ENCODE assay signal across 8 cellular contexts in the genomic region with DNA sequence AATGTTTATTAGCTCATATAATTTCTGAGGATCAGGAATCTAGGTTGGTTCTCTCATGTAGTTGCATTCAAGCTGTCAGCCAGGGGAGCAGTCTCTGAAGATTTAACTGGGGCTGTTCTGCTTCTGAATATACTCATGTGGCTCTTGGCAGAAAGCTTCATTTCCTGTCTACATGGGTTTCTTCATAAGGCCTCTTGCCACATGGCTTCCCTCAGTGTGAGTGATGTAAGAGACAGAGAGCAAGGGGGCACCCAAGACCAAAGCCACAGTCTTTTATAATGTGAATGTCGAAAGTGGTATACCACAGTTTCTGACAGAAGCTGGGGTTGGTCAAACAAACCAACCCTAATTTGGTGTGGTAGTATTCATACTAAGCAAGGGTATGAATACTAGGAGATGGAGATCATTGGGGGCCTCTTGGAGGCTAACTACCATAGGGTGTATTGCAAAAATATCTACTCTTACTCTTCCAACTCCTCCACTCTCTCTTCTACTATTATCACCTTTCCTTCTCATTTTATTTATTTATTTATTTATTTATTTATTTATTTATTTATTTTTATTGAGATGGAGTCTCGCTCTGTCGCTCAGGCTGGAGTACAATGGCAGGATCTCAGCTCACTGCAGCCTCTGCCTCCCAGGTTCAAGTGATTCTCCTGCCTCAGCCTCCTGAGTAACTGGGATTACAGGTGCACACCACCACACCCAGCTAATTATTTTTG.
DNase-seq lines count a peak whose midpoint lies in the region; ATAC-seq and TF ChIP-seq lines count a peak whose summit lies in the region.

No MANE protein-coding gene starts in this region.

- H3K4me2 ChIP-seq in PC-3 (ENCODE audit: low read length): no peak overlapping the region

- H3K9me3 ChIP-seq in heart right ventricle (peaks cover 0 to 14% (median 0%) of the 10 kb centered on the region in 11 donors), PC-3 (ENCODE audit: low read length) (0 out of 2 replicates have a peak, but pooled peaks cover 6% of the 10 kb centered on the region)

- H3K27me3 ChIP-seq in heart right ventricle (no peaks in the 10 kb centered on the region), PC-3 (ENCODE audit: low read length) (no peaks in the 10 kb centered on the region)

- H3K4me3 ChIP-seq in heart right ventricle (no peak overlapping the region), PC-3 (ENCODE audit: low read length) (no peak overlapping the region)

- H3K9me2 ChIP-seq in PC-3 (replicated peaks; ENCODE audit: low read length): no peaks in the 10 kb centered on the region

- no peak overlapping the region for H3K9ac ChIP-seq in PC-3 (ENCODE audit: low read length)

- no peaks in the 10 kb centered on the region for H4K20me1 ChIP-seq in PC-3 (ENCODE audit: low read length)

- in situ Hi-C loops in GM13977 (cut with MboI; ENCODE audit: low pct_unique_long_range_greater_than_20kb, low sequenced_read_pairs, unreplicated experiment): no loop called here

- H3K4me1 ChIP-seq in heart right ventricle (peaks cover 0 to 65% (median 0%) of the 10 kb centered on the region in 9 donors), PC-3 (ENCODE audit: insufficient read depth, low read length) (no peaks in the 10 kb centered on the region)

- peak overlapping the region in 1 of 10 donors; percentile 52 for H3K27ac ChIP-seq in heart right ventricle
- H3K27ac ChIP-seq in PC-3 (ENCODE audit: low read length): no peak overlapping the region

- no TSS peak for BruUV-seq in PC-3 (replicated peaks; lab: Mats Ljungman, UMichigan)

- no peak overlapping the region for H2AFZ ChIP-seq in PC-3 (ENCODE audit: low read length)

- POLR2A ChIA-PET in PC-3 (lab: Charles Lee; ENCODE audit: unreplicated experiment): no interaction called here

- DNase-seq in GM13977 (ENCODE audit: low spot score) (peak; percentile 42), Kasumi-1 (lab: John Stamatoyannopoulos, UW) (peak; percentile 98), heart right ventricle (peak in 1 of 2 donors; percentile 5), HuH-7 (ENCODE audit: low spot score) (no peak), NCI-H774 (lab: John Stamatoyannopoulos, UW) (no peak), PC-3 (no peak), mesenteric fat pad (ENCODE audit: low spot score) (no peak)

- H3K79me2 ChIP-seq in PC-3 (ENCODE audit: low read length): no peaks in the 10 kb centered on the region

- H3F3A ChIP-seq in PC-3 (ENCODE audit: low read length, unreplicated experiment): no peaks in the 10 kb centered on the region

- WGBS in heart right ventricle, 2 donors: 97 to 99% methylated on average over 3 of the region's 3 CpGs

- no peak for TF ChIP-seq CTCF in GM13977 (IDR thresholded peaks at IDR 0.05; ENCODE audit: extremely low read depth, insufficient read depth, missing control alignments)
- no peak for TF ChIP-seq CTCF in heart right ventricle (IDR thresholded peaks at IDR 0.05)
- TF ChIP-seq CTCF in PC-3 (conservative IDR thresholded peaks at IDR 0.05; ENCODE audit: low read depth, low read length): no peak

- ATAC-seq in GM21528 (IDR thresholded peaks at IDR 0.05; ENCODE audit: low FRiP score, unreplicated experiment) (peak; percentile 89), heart right ventricle (peak in 5 of 8 donors; percentile 42 to 62 (median 47)), PC-3 (no peak)

- no peaks in the 10 kb centered on the region for H3K36me3 ChIP-seq in heart right ventricle
- 0 out of 2 replicates have a peak, but pooled peaks cover 5% of the 10 kb centered on the region for H3K36me3 ChIP-seq in PC-3 (ENCODE audit: low read depth, low read length)

- CTCF ChIA-PET in PC-3 (lab: Charles Lee): no interaction called here

- intact Hi-C loops in heart right ventricle (cut with DNase I) (no loop called here), PC-3 (cut with micrococcal nuclease) (no loop called here)

Comparison
In these comparisons a context has a peak if more than half of its experiments do, and no peak if none do; other contexts are left out.
1. DNase-seq: peak in GM13977 (single experiment) and Kasumi-1 (2 of 2); none in HuH-7 (single experiment), NCI-H774 (single experiment), PC-3 (single experiment) and mesenteric fat pad (single experiment).